In genomic region chr12:70366581-70367267, GRCh38 we compare ENCODE assay signal across 8 cellular contexts. TPM values are rescaled to one million over a fixed set of nuclear protein-coding genes. Genes with fewer than 3 reads are reported as not detected.
DNase-seq lines count a peak whose midpoint lies in the region; ATAC-seq and TF ChIP-seq lines count a peak whose summit lies in the region.

No MANE protein-coding gene starts in this region.

- H3K36me3 Mint-ChIP-seq in Calu3 (ENCODE audit: insufficient read depth, unreplicated experiment) = peaks cover 30% of the 10 kb centered on the region
- no peaks in the 10 kb centered on the region for H3K36me3 Mint-ChIP-seq in activated naive CD4-positive, alpha-beta T cell treated with anti-CD3 and anti-CD28 coated beads for 36 hours (ENCODE audit: low read depth)

- no peaks in the 10 kb centered on the region for H3K4me1 ChIP-seq in aorta (ENCODE audit: control insufficient read depth in 1 of 2, insufficient read depth in 2 of 2, low read length in 2 of 2)

- H3K27ac ChIP-seq in aorta (ENCODE audit: low read depth in 1 of 2, low read length in 2 of 2) = no peak overlapping the region

- DNase-seq in Calu3 = peak; percentile 66
- peak; percentile 26 for DNase-seq in HT1080 (ENCODE audit: low read depth)
- DNase-seq in SK-N-DZ (ENCODE audit: low spot score) = peak; percentile 63
- peak; percentile 66 for DNase-seq in activated naive CD4-positive, alpha-beta T cell treated with anti-CD3 and anti-CD28 coated beads for 36 hours
- peak; percentile 29 to 83 (median 64) for DNase-seq in head of caudate nucleus
- DNase-seq in pons (ENCODE audit: low spot score) = peak; percentile 9
- DNase-seq in aorta = peak; percentile 50 to 80

- intact Hi-C loops in Calu3 (cut with micrococcal nuclease; ENCODE audit: unreplicated experiment) (loop anchor here (5.0 to 10.0 kb wide), 4 partner anchors 141 to 489 kb away; no protein-coding TSS in a partner anchor), head of caudate nucleus (cut with DNase I) (loop anchor here (5.0 kb wide), 3 partner anchors 124 to 211 kb away; partner anchors contain the start of gene CNOT2), aorta (cut with DNase I) (loop anchor here (2.0 to 10.0 kb wide), 5 partner anchors 124 to 472 kb away; partner anchors contain the start of gene CNOT2 (in 2 of the 2))
- intact Hi-C loops in activated naive CD4-positive, alpha-beta T cell treated with anti-CD3 and anti-CD28 coated beads for 36 hours (cut with micrococcal nuclease) = loop anchor here (1.0 to 10.0 kb wide), 4 partner anchors 14 to 1122 kb away; no protein-coding TSS in a partner anchor

- no peaks in the 10 kb centered on the region for H3K36me3 ChIP-seq in aorta (ENCODE audit: control insufficient read depth in 1 of 2, insufficient read depth in 2 of 2, low read length in 1 of 2)

- no peaks in the 10 kb centered on the region for H3K27me3 Mint-ChIP-seq in Calu3 (ENCODE audit: unreplicated experiment)
- H3K27me3 Mint-ChIP-seq in activated naive CD4-positive, alpha-beta T cell treated with anti-CD3 and anti-CD28 coated beads for 36 hours (ENCODE audit: low read depth) = peaks cover 10% of the 10 kb centered on the region

- H3K4me3 Mint-ChIP-seq in Calu3 (ENCODE audit: low read depth, unreplicated experiment) = peak overlapping the region; percentile 99
- peak overlapping the region; percentile 90 for H3K4me3 Mint-ChIP-seq in activated naive CD4-positive, alpha-beta T cell treated with anti-CD3 and anti-CD28 coated beads for 36 hours

- H3K27me3 ChIP-seq in aorta (ENCODE audit: control insufficient read depth in 1 of 2, insufficient read depth in 2 of 2, low read length in 1 of 2) = no peaks in the 10 kb centered on the region

- no peak for TF ChIP-seq CTCF in Calu3 (IDR thresholded peaks at IDR 0.05; ENCODE audit: unreplicated experiment)

- no peaks in the 10 kb centered on the region for H3K9me3 ChIP-seq in aorta (ENCODE audit: control insufficient read depth, low read length)

- ATAC-seq in GM21367 (IDR thresholded peaks at IDR 0.05; ENCODE audit: unreplicated experiment) (peak; percentile 32), aorta (ENCODE audit: low FRiP score) (peak; percentile 56)

- BruUV-seq in Calu3 (replicated peaks; lab: Mats Ljungman, UMichigan) = no TSS peak

- CTCF ChIA-PET in Calu3 (lab: Charles Lee) = interaction anchor here (1.1 kb wide), 2 partner anchors 24 to 210 kb away, joined by 4 read pairs; no protein-coding TSS in a partner anchor
- CTCF ChIA-PET in activated naive CD4-positive, alpha-beta T cell treated with anti-CD3 and anti-CD28 coated beads for 36 hours (lab: Charles Lee) = no interaction called here

- 0 to 1% methylated on average over 66 to 71 of the region's 71 CpGs for WGBS in aorta, 2 donors

- H3K4me1 Mint-ChIP-seq in Calu3 (ENCODE audit: low read depth, unreplicated experiment) = peaks cover 18% of the 10 kb centered on the region
- H3K4me1 Mint-ChIP-seq in activated naive CD4-positive, alpha-beta T cell treated with anti-CD3 and anti-CD28 coated beads for 36 hours (ENCODE audit: low read depth) = peaks cover 18% of the 10 kb centered on the region

- peak overlapping the region; percentile 86 for H3K27ac Mint-ChIP-seq in Calu3 (ENCODE audit: unreplicated experiment)
- H3K27ac Mint-ChIP-seq in activated naive CD4-positive, alpha-beta T cell treated with anti-CD3 and anti-CD28 coated beads for 36 hours = no peak overlapping the region

- no peaks in the 10 kb centered on the region for H3K9me3 Mint-ChIP-seq in Calu3 (ENCODE audit: low read depth, unreplicated experiment)
- no peaks in the 10 kb centered on the region for H3K9me3 Mint-ChIP-seq in activated naive CD4-positive, alpha-beta T cell treated with anti-CD3 and anti-CD28 coated beads for 36 hours

- peak overlapping the region; percentile 92 to 98 for H3K4me3 ChIP-seq in aorta (ENCODE audit: low read length in 2 of 2)

RNA-seq across cellular contexts. Expression of gene KCNMB4, which starts 0.6 kb away (rescaled TPM):
- total RNA-seq in Calu3 (2022) = 6.4 and 8.4 TPM in 2 replicates
- total RNA-seq in HT1080 (2014; rRNA removed; shearing (Covaris generic)) = 1.6 TPM in 2 replicates
- polyA plus RNA-seq in HT1080 (2015; cell fraction: cytosol; rRNA removed) = 0.97 and 1.1 TPM in 2 replicates
- 0.54 and 0.67 TPM in 2 replicates for polyA plus RNA-seq in HT1080 (2015; cell fraction: nucleus; rRNA removed)
- 7.9 and 8.6 TPM in 2 replicates for polyA plus RNA-seq in SK-N-DZ (2014; cell fraction: cytosol; rRNA removed)
- 2.3 and 4.3 TPM in 2 replicates for polyA plus RNA-seq in SK-N-DZ (2014; cell fraction: nucleus; rRNA removed)
- under 1 TPM; 0.54 to 0.60 TPM for total RNA-seq in activated naive CD4-positive, alpha-beta T cell treated with anti-CD3 and anti-CD28 coated beads for 36 hours
- 1 to 10 TPM; 2.0 to 3.3 TPM for total RNA-seq in aorta
- 1 to 10 TPM; 1.0 to 2.0 TPM for polyA plus RNA-seq in aorta

Comparison
In these comparisons a context has a peak if more than half of its experiments do, and no peak if none do; other contexts are left out.
1. DNase-seq: peak in every context shown above with its lines; median percentile 66 in Calu3; 66 in activated naive CD4-positive, alpha-beta T cell treated with anti-CD3 and anti-CD28 coated beads for 36 hours; 65 in aorta; 64 in head of caudate nucleus; 63 in SK-N-DZ; 26 in HT1080; 9 in pons.